In the genomic region with DNA sequence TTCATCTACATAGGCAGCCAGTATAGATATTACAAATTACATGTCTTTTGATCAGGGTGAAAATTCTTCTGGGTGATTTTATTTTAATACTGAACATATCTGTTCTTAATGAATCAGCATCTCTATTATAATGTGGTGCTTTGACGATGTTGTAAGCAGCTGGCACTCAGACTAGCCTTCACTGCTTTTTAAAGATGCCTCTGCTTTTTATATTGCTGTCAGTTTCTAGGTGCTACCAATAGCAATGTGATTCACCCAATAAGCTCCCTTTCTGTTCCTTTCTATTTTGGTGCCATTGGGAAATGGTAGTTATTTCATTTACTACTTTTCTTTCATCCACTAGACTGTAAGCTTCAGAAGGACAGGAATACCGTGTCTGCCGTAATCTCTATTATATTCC, we compare ENCODE assay signal across 26 cellular contexts. TPM values are rescaled to one million over a fixed set of nuclear protein-coding genes. Genes with fewer than 3 reads are reported as not detected.
"Had no signal": no experiment of that assay in that cellular context is flagged by ENCODE, and none has a peak within 500 bp of the region (broad histone marks: within the 10 kb centered on the region; RNA-seq: fewer than 3 reads in every experiment).

No MANE protein-coding gene starts in this region.

- H3K4me3 ChIP-seq: esophagus squamous epithelium, lung, mucosa of descending colon, neural progenitor cell, prostate gland, sigmoid colon, skin epidermis, suprapubic skin, transverse colon, upper lobe of right lung, uterus had no signal

- H3K4me2 ChIP-seq: neural progenitor cell had no signal

- H3K27me3 ChIP-seq: esophagus squamous epithelium, neural progenitor cell, sigmoid colon, suprapubic skin, transverse colon, upper lobe of right lung, uterus had no signal

- H3K9me3 ChIP-seq: esophagus squamous epithelium, mucosa of descending colon, prostate gland, sigmoid colon, suprapubic skin, transverse colon, upper lobe of right lung, uterus had no signal

- ATAC-seq: effector memory CD8-positive, alpha-beta T cell; left lobe of liver; mucosa of descending colon; naive thymus-derived CD4-positive, alpha-beta T cell; right cardiac atrium; stimulated activated naive CD8-positive, alpha-beta T cell treated with anti-CD3 and anti-CD28 coated beads, Interleukin-15, amount 100 ng/mL, for 72 hours; upper lobe of right lung had no signal

- DNase-seq: cortex of kidney; effector memory CD8-positive, alpha-beta T cell; erythroblast; esophagus squamous epithelium; head of caudate nucleus; kidney; mesenchymal stem cell; mucosa of descending colon; naive thymus-derived CD4-positive, alpha-beta T cell; sigmoid colon; stimulated activated CD4-positive, alpha-beta T cell treated with anti-CD3 and anti-CD28 coated beads, Interleukin-15, amount 100 ng/mL, for 24 hours; stimulated activated CD4-positive, alpha-beta T cell treated with anti-CD3 and anti-CD28 coated beads, Interleukin-2, amount 100 ng/mL, for 48 hours; stimulated activated naive CD4-positive, alpha-beta T cell; stimulated activated naive CD8-positive, alpha-beta T cell treated with anti-CD3 and anti-CD28 coated beads, Interleukin-15, amount 100 ng/mL, for 72 hours; transverse colon; upper lobe of right lung; uterus had no signal

- H3K9ac ChIP-seq: neural progenitor cell had no signal

- H2AFZ ChIP-seq: neural progenitor cell had no signal

- H3K27ac ChIP-seq: esophagus squamous epithelium, neural progenitor cell, prostate gland, sigmoid colon, skin epidermis, suprapubic skin, transverse colon, upper lobe of right lung, uterus had no signal

- H3K4me1 ChIP-seq: esophagus squamous epithelium, neural progenitor cell, prostate gland, sigmoid colon, suprapubic skin, transverse colon, upper lobe of right lung, uterus had no signal

- H3K36me3 ChIP-seq: prostate gland, upper lobe of right lung, uterus had no signal

RNA-seq across cellular contexts. Expression of a gene that starts 11.1 kb away (rescaled TPM):
- total RNA-seq: dermis microvascular lymphatic vessel endothelial cell; glomerular endothelial cell; naive thymus-derived CD4-positive, alpha-beta T cell had no signal
- polyA plus RNA-seq: naive thymus-derived CD4-positive, alpha-beta T cell had no signal
